28 cellular contexts compared by ENCODE assay signal in genomic region chrX:105781794-105782193, GRCh38. TPM values are rescaled to one million over a fixed set of nuclear protein-coding genes. Genes with fewer than 3 reads are reported as not detected.
A peak's percentile ranks its signal among the peaks of the same experiment; 100 is the strongest.
DNase-seq lines count a peak whose midpoint lies in the region; ATAC-seq and TF ChIP-seq lines count a peak whose summit lies in the region.
"Had no signal": no experiment of that assay in that cellular context is flagged by ENCODE, and none has a peak within 500 bp of the region (broad histone marks: within the 10 kb centered on the region; RNA-seq: fewer than 3 reads in every experiment).

No MANE protein-coding gene starts in this region.

- WGBS in right cardiac atrium, result 49% methylated on average over 1 of the region's 1 CpG
- 23 to 59% (median 45%) methylated on average over 1 of the region's 1 CpG for WGBS in heart left ventricle, 4 donors

- no peaks in the 10 kb centered on the region for H3K36me3 Mint-ChIP-seq in nephron (ENCODE audit: low read depth)
- H3K36me3 Mint-ChIP-seq: CD14-positive monocyte; CD4-positive, alpha-beta memory T cell; CD4-positive, CD25-positive, alpha-beta regulatory T cell; CD8-positive, alpha-beta memory T cell had no signal

- H3K9me3 Mint-ChIP-seq in nephron, result peaks cover 3% of the 10 kb centered on the region
- H3K9me3 Mint-ChIP-seq: CD4-positive, alpha-beta memory T cell; CD8-positive, alpha-beta memory T cell had no signal

- TF ChIP-seq CTCF in left ventricle myocardium inferior (IDR thresholded peaks at IDR 0.05; ENCODE audit: borderline replicate concordance), result no peak
- TF ChIP-seq CTCF in right atrium auricular region (IDR thresholded peaks at IDR 0.05), result no peak
- TF ChIP-seq CTCF in heart left ventricle (IDR thresholded peaks at IDR 0.05), result no peak
- no peak for TF ChIP-seq CTCF in nephron (IDR thresholded peaks at IDR 0.05; ENCODE audit: unreplicated experiment in 3 of 3)

- H3K27ac Mint-ChIP-seq in nephron, result peak overlapping the region in 2 of 3 experiments; percentile 80 to 84
- H3K27ac Mint-ChIP-seq: CD14-positive monocyte; CD4-positive, alpha-beta memory T cell; CD4-positive, CD25-positive, alpha-beta regulatory T cell; CD8-positive, alpha-beta memory T cell had no signal

- DNase-seq in left ventricle myocardium inferior (peak; percentile 11), right atrium auricular region (ENCODE audit: low spot score) (no peak), right cardiac atrium (peak in 2 of 3 donors; percentile 15 to 52), heart left ventricle (no peak), adipocyte (ENCODE audit: low read depth) (peak; percentile 17), SJCRH30 (no peak)
- DNase-seq: 8988T; ACHN; BE2C; C1 segment of cervical spinal cord; CD4-positive, alpha-beta memory T cell; CD4-positive, CD25-positive, alpha-beta regulatory T cell; CD8-positive, alpha-beta memory T cell; COR-L47; DMS 273 treated with DMSO at 0.1 percent for 48 hours; DMS153; DMS53; DMS79; DND-41; EL; GDM1 had no signal

- H3K9me3 ChIP-seq in left ventricle myocardium inferior (replicated peaks) (no peaks in the 10 kb centered on the region), right atrium auricular region (peaks cover 0 to 7% of the 10 kb centered on the region in 2 donors), right cardiac atrium (ENCODE audit: control insufficient read depth, low read length) (no peaks in the 10 kb centered on the region), heart left ventricle (no peaks in the 10 kb centered on the region), adipocyte (ENCODE audit: control insufficient read depth, low read length) (no peaks in the 10 kb centered on the region), SJCRH30 (replicated peaks) (no peaks in the 10 kb centered on the region)
- H3K9me3 ChIP-seq: BE2C, BLaER1 had no signal

- H3K4me1 ChIP-seq in left ventricle myocardium inferior (no peaks in the 10 kb centered on the region), right atrium auricular region (no peaks in the 10 kb centered on the region), right cardiac atrium (ENCODE audit: control insufficient read depth, insufficient read depth, low read length) (no peaks in the 10 kb centered on the region), heart left ventricle (no peaks in the 10 kb centered on the region), adipocyte (ENCODE audit: control insufficient read depth, insufficient read depth, low read length) (no peaks in the 10 kb centered on the region), SJCRH30 (no peaks in the 10 kb centered on the region)
- H3K4me1 ChIP-seq: BE2C, BLaER1 had no signal

- TF ChIP-seq POLR2A in heart left ventricle (IDR thresholded peaks at IDR 0.05), result no peak

- H3K4me1 Mint-ChIP-seq in nephron, result peaks cover 17% of the 10 kb centered on the region
- H3K4me1 Mint-ChIP-seq: CD14-positive monocyte; CD4-positive, alpha-beta memory T cell; CD4-positive, CD25-positive, alpha-beta regulatory T cell; CD8-positive, alpha-beta memory T cell had no signal

- H3K27ac ChIP-seq in left ventricle myocardium inferior (replicated peaks), result no peak overlapping the region
- H3K27ac ChIP-seq in right atrium auricular region, result no peak overlapping the region
- no peak overlapping the region for H3K27ac ChIP-seq in right cardiac atrium (ENCODE audit: low read length)
- no peak overlapping the region for H3K27ac ChIP-seq in heart left ventricle
- H3K27ac ChIP-seq in SJCRH30, result no peak overlapping the region
- H3K27ac ChIP-seq: BLaER1 had no signal

- no peak overlapping the region for H3K9ac ChIP-seq in adipocyte (ENCODE audit: low read length)
- H3K9ac ChIP-seq: BLaER1 had no signal

- H3K4me3 Mint-ChIP-seq in nephron, result no peak overlapping the region
- H3K4me3 Mint-ChIP-seq: CD14-positive monocyte; CD4-positive, alpha-beta memory T cell; CD4-positive, CD25-positive, alpha-beta regulatory T cell; CD8-positive, alpha-beta memory T cell had no signal

- intact Hi-C loops in left ventricle myocardium inferior (cut with micrococcal nuclease) (no loop called here), right cardiac atrium (cut with DNase I) (no loop called here), heart left ventricle (cut with DNase I) (no loop called here)

- no peak overlapping the region for H3K4me3 ChIP-seq in left ventricle myocardium inferior
- H3K4me3 ChIP-seq in right atrium auricular region, result no peak overlapping the region
- H3K4me3 ChIP-seq in right cardiac atrium (ENCODE audit: low read length), result no peak overlapping the region
- no peak overlapping the region for H3K4me3 ChIP-seq in heart left ventricle
- H3K4me3 ChIP-seq in adipocyte (ENCODE audit: low read length), result no peak overlapping the region
- H3K4me3 ChIP-seq in SJCRH30, result no peak overlapping the region
- H3K4me3 ChIP-seq: BLaER1, GM12878 had no signal

- H3K27me3 ChIP-seq in left ventricle myocardium inferior (ENCODE audit: low read depth) (no peaks in the 10 kb centered on the region), right atrium auricular region (no peaks in the 10 kb centered on the region), right cardiac atrium (ENCODE audit: control insufficient read depth, insufficient read depth) (no peaks in the 10 kb centered on the region), heart left ventricle (peaks cover 0 to 4% (median 0%) of the 10 kb centered on the region in 9 donors), adipocyte (replicated peaks; ENCODE audit: control insufficient read depth, insufficient read depth, low read length) (peaks cover 13% of the 10 kb centered on the region), SJCRH30 (no peaks in the 10 kb centered on the region)
- H3K27me3 ChIP-seq: BE2C had no signal

- no peaks in the 10 kb centered on the region for H3K27me3 Mint-ChIP-seq in nephron (ENCODE audit: low read depth)
- H3K27me3 Mint-ChIP-seq: CD4-positive, alpha-beta memory T cell; CD4-positive, CD25-positive, alpha-beta regulatory T cell; CD8-positive, alpha-beta memory T cell had no signal

- no peak for ATAC-seq in right cardiac atrium
- ATAC-seq in heart left ventricle, result no peak
- no peak for ATAC-seq in GM18867 (IDR thresholded peaks at IDR 0.05; ENCODE audit: unreplicated experiment)
- ATAC-seq: GM12878 had no signal

- no peaks in the 10 kb centered on the region for H3K36me3 ChIP-seq in left ventricle myocardium inferior
- H3K36me3 ChIP-seq in right atrium auricular region, result no peaks in the 10 kb centered on the region
- H3K36me3 ChIP-seq in heart left ventricle, result no peaks in the 10 kb centered on the region
- H3K36me3 ChIP-seq in adipocyte (ENCODE audit: control insufficient read depth, insufficient read depth, low read length, severe bottlenecking), result no peaks in the 10 kb centered on the region
- H3K36me3 ChIP-seq in SJCRH30, result no peaks in the 10 kb centered on the region
- H3K36me3 ChIP-seq: BE2C, BLaER1 had no signal

RNA-seq across cellular contexts. Expression of gene NRK, which starts 40.5 kb away (rescaled TPM):
- 2.7 TPM for total RNA-seq in left ventricle myocardium inferior
- 1 to 10 TPM in 1 of 2 donors, under 1 TPM in 1; 0.39 to 2.3 TPM for total RNA-seq in right atrium auricular region
- total RNA-seq in right cardiac atrium, result under 1 TPM; 0.29 to 0.91 (median 0.67) TPM
- polyA plus RNA-seq in right cardiac atrium, result 0.14 TPM
- 1 to 10 TPM in 7 of 9 donors, under 1 TPM in 2; 0.72 to 5.4 (median 2.8) TPM for total RNA-seq in heart left ventricle
- under 1 TPM; 0.43 to 0.53 TPM for polyA plus RNA-seq in heart left ventricle
- 23.7 and 27.7 TPM in 2 replicates for total RNA-seq in SJCRH30 (2014; rRNA removed; shearing (Covaris generic))
- total RNA-seq: A673; CD4-positive, alpha-beta memory T cell; CD4-positive, CD25-positive, alpha-beta regulatory T cell; CD8-positive, alpha-beta memory T cell; G401 had no signal
- polyA plus RNA-seq: CD14-positive monocyte; CD4-positive, alpha-beta memory T cell; CD4-positive, CD25-positive, alpha-beta regulatory T cell; CD8-positive, alpha-beta memory T cell; GM12878 had no signal

Comparison
In these comparisons a context has a peak if more than half of its experiments do, and no peak if none do; other contexts are left out.
1. DNase-seq: peak in left ventricle myocardium inferior (single experiment), right cardiac atrium (2 of 3) and adipocyte (single experiment); none in right atrium auricular region (single experiment), heart left ventricle (0 of 5) and SJCRH30 (0 of 2).